Comparison of ENCODE assay signal across 17 cellular contexts in the genomic region with DNA sequence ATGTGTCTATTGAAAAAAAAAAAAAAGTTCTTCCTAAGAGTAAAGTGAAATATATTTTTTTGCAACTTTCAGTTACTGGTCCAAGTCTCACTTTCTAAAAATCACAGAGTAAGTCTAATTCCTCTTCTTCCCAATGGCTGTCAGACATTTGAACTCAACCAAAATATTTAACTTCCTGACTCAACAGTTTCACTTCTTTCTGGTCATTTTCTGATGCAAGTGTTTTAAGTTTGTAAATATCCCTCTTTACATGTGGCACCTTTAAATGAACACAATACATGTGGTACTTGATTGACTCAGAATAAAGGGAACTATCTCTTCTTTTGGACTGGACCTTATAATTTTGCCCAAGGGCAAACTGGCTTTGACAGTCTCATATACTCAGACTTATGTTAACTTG.
DNase-seq lines count a peak whose midpoint lies in the region; ATAC-seq and TF ChIP-seq lines count a peak whose summit lies in the region.
"Had no signal": no experiment of that assay in that cellular context is flagged by ENCODE, and none has a peak within 500 bp of the region (broad histone marks: within the 10 kb centered on the region; RNA-seq: fewer than 3 reads in every experiment).

No MANE protein-coding gene starts in this region.

- H3K36me3 ChIP-seq in colonic mucosa, result peaks cover 3% of the 10 kb centered on the region

- no peak overlapping the region for H3K9ac ChIP-seq in colonic mucosa (ENCODE audit: low read depth in 2 of 2, low read length in 2 of 2)

- no peak overlapping the region for H3K4me3 Mint-ChIP-seq in activated T-cell treated with anti-CD3 and anti-CD28 coated beads, Interleukin-2, amount 50 U/mL, for 24 hours
- H3K4me3 Mint-ChIP-seq in chondrocyte (ENCODE audit: unreplicated experiment), result no peak overlapping the region
- no peak overlapping the region for H3K4me3 Mint-ChIP-seq in stimulated activated effector memory CD8-positive, alpha-beta T cell treated with anti-CD3 and anti-CD28 coated beads, Interleukin-12 subunit alpha, Interleukin-12 subunit beta, amount 100 ng/mL, for 72 hours
- H3K4me3 Mint-ChIP-seq: activated T-cell treated with anti-CD3 and anti-CD28 coated beads, Interleukin-2, amount 50 U/mL, for 4 hours had no signal

- TF ChIP-seq CTCF in chondrocyte (IDR thresholded peaks at IDR 0.05) (no peak), colonic mucosa (IDR thresholded peaks at IDR 0.05) (no peak)

- H3K27ac ChIP-seq in colonic mucosa, result no peak overlapping the region
- H3K27ac ChIP-seq: SK-N-MC, WERI-Rb-1 had no signal

- no peaks in the 10 kb centered on the region for H3K27me3 ChIP-seq in colonic mucosa
- H3K27me3 ChIP-seq: spleen had no signal

- DNase-seq in activated T-cell treated with anti-CD3 and anti-CD28 coated beads, Interleukin-2, amount 50 U/mL, for 24 hours, result no peak
- no peak for DNase-seq in activated T-cell treated with anti-CD3 and anti-CD28 coated beads, Interleukin-2, amount 50 U/mL, for 48 hours
- DNase-seq in NOMO-1 (lab: John Stamatoyannopoulos, UW; ENCODE audit: unreplicated experiment in 2 of 2), result peak; percentile 39 to 90
- no peak for DNase-seq in chondrocyte (ENCODE audit: low spot score)
- no peak for DNase-seq in stimulated activated effector memory CD8-positive, alpha-beta T cell treated with anti-CD3 and anti-CD28 coated beads, Interleukin-12 subunit alpha, Interleukin-12 subunit beta, amount 100 ng/mL, for 72 hours (ENCODE audit: low spot score in 2 of 2)
- DNase-seq in colonic mucosa, result no peak
- DNase-seq: activated T-cell treated with anti-CD3 and anti-CD28 coated beads, Interleukin-2, amount 50 U/mL, for 4 hours; DMS 273 treated with DMSO at 0.1 percent for 48 hours; foreskin fibroblast; mesenchymal stem cell; NCI-H1694; nucleus accumbens; spleen; WERI-Rb-1 had no signal

- H3K9me3 Mint-ChIP-seq in activated T-cell treated with anti-CD3 and anti-CD28 coated beads, Interleukin-2, amount 50 U/mL, for 24 hours, result no peaks in the 10 kb centered on the region
- no peaks in the 10 kb centered on the region for H3K9me3 Mint-ChIP-seq in chondrocyte (ENCODE audit: low read depth)
- H3K9me3 Mint-ChIP-seq in stimulated activated effector memory CD8-positive, alpha-beta T cell treated with anti-CD3 and anti-CD28 coated beads, Interleukin-12 subunit alpha, Interleukin-12 subunit beta, amount 100 ng/mL, for 72 hours, result no peaks in the 10 kb centered on the region
- H3K9me3 Mint-ChIP-seq: activated T-cell treated with anti-CD3 and anti-CD28 coated beads, Interleukin-2, amount 50 U/mL, for 4 hours had no signal

- no peaks in the 10 kb centered on the region for H3K9me3 ChIP-seq in colonic mucosa
- H3K9me3 ChIP-seq: spleen had no signal

- peak overlapping the region; percentile 36 for H3K27ac Mint-ChIP-seq in activated T-cell treated with anti-CD3 and anti-CD28 coated beads, Interleukin-2, amount 50 U/mL, for 24 hours
- peak overlapping the region; percentile 74 for H3K27ac Mint-ChIP-seq in chondrocyte (ENCODE audit: unreplicated experiment)
- H3K27ac Mint-ChIP-seq in stimulated activated effector memory CD8-positive, alpha-beta T cell treated with anti-CD3 and anti-CD28 coated beads, Interleukin-12 subunit alpha, Interleukin-12 subunit beta, amount 100 ng/mL, for 72 hours, result peak overlapping the region; percentile 6

- peaks cover 12% of the 10 kb centered on the region for H3K4me1 Mint-ChIP-seq in activated T-cell treated with anti-CD3 and anti-CD28 coated beads, Interleukin-2, amount 50 U/mL, for 24 hours (ENCODE audit: low read depth)
- H3K4me1 Mint-ChIP-seq in chondrocyte (ENCODE audit: low read depth), result peaks cover 11% of the 10 kb centered on the region
- peaks cover 12% of the 10 kb centered on the region for H3K4me1 Mint-ChIP-seq in stimulated activated effector memory CD8-positive, alpha-beta T cell treated with anti-CD3 and anti-CD28 coated beads, Interleukin-12 subunit alpha, Interleukin-12 subunit beta, amount 100 ng/mL, for 72 hours

- no peaks in the 10 kb centered on the region for H3K4me1 ChIP-seq in colonic mucosa

- H3K36me3 Mint-ChIP-seq in activated T-cell treated with anti-CD3 and anti-CD28 coated beads, Interleukin-2, amount 50 U/mL, for 24 hours (ENCODE audit: low read depth), result peaks cover 41% of the 10 kb centered on the region
- peaks cover 9% of the 10 kb centered on the region for H3K36me3 Mint-ChIP-seq in chondrocyte (ENCODE audit: low read depth)
- peaks cover 48% of the 10 kb centered on the region for H3K36me3 Mint-ChIP-seq in stimulated activated effector memory CD8-positive, alpha-beta T cell treated with anti-CD3 and anti-CD28 coated beads, Interleukin-12 subunit alpha, Interleukin-12 subunit beta, amount 100 ng/mL, for 72 hours

- no peaks in the 10 kb centered on the region for H3K27me3 Mint-ChIP-seq in activated T-cell treated with anti-CD3 and anti-CD28 coated beads, Interleukin-2, amount 50 U/mL, for 24 hours
- H3K27me3 Mint-ChIP-seq in chondrocyte (ENCODE audit: low read depth), result no peaks in the 10 kb centered on the region

- intact Hi-C loops in colonic mucosa (cut with DNase I), result no loop called here

- no peak overlapping the region for H3K4me3 ChIP-seq in colonic mucosa
- H3K4me3 ChIP-seq: SK-N-MC, spleen had no signal

- no peak for ATAC-seq in stimulated activated effector memory CD8-positive, alpha-beta T cell treated with anti-CD3 and anti-CD28 coated beads, Interleukin-12 subunit alpha, Interleukin-12 subunit beta, amount 100 ng/mL, for 72 hours
- ATAC-seq in GM18861 (IDR thresholded peaks at IDR 0.05; ENCODE audit: unreplicated experiment), result no peak
- ATAC-seq in HG03196 (IDR thresholded peaks at IDR 0.05; ENCODE audit: unreplicated experiment), result no peak
- ATAC-seq: activated T-cell treated with anti-CD3 and anti-CD28 coated beads, Interleukin-2, amount 50 U/mL, for 4 hours had no signal

Comparison
In these comparisons a context has a peak if more than half of its experiments do, and no peak if none do; other contexts are left out.
1. DNase-seq: peak in NOMO-1 (2 of 2); none in activated T-cell treated with anti-CD3 and anti-CD28 coated beads, Interleukin-2, amount 50 U/mL, for 24 hours (single experiment), activated T-cell treated with anti-CD3 and anti-CD28 coated beads, Interleukin-2, amount 50 U/mL, for 48 hours (0 of 2), chondrocyte (single experiment), stimulated activated effector memory CD8-positive, alpha-beta T cell treated with anti-CD3 and anti-CD28 coated beads, Interleukin-12 subunit alpha, Interleukin-12 subunit beta, amount 100 ng/mL, for 72 hours (0 of 2) and colonic mucosa (single experiment).
2. H3K27ac Mint-ChIP-seq: peak in every context shown above with its lines; median percentile 74 in chondrocyte; 36 in activated T-cell treated with anti-CD3 and anti-CD28 coated beads, Interleukin-2, amount 50 U/mL, for 24 hours; 6 in stimulated activated effector memory CD8-positive, alpha-beta T cell treated with anti-CD3 and anti-CD28 coated beads, Interleukin-12 subunit alpha, Interleukin-12 subunit beta, amount 100 ng/mL, for 72 hours.